8 cellular contexts compared by ENCODE assay signal in the genomic region with DNA sequence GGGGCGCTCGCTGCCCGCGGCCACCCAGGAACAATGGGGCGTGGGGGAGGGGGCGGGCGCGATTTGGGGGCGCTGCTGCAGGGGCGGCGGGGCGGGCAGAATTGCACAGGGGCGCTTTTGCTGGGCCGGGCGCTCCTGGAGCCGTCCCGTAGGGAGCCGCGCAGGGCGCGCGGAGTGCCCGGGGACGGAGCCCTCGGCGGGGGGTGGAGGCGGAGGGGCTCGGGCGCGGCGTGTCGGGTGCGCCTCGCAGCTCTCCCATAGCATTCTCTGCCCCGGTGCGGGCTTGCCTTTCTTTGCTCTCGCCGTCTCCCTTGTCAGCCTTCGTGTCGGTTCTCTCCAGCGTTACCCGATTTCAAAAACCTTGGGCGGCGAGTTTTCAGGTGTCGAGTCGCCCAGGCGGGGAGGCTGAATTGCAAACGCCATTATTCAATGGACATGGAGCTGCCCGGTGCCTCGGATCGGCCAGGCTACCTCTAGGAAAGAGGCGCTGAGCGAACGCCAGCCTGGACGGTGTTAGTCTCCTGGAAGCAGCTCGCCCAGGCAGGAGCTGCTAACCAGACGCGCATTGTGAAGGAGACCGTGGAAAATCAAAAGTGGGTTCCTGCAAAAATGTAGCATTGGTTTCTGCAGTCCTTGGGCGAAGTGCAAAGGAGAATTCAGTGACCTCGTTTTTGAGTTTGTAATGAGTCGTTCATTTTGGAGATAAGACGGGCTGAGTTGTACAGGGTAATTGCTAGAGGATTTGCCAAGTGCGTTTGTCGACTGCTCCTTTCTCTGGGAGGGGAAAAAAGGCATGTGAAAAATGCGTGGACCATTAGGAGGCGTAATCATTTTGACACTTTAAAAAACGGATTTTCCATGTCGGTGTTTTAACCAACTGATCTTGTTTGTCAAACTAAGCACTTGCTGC. TPM values are rescaled to one million over a fixed set of nuclear protein-coding genes. Genes with fewer than 3 reads are reported as not detected.
A peak's percentile ranks its signal among the peaks of the same experiment; 100 is the strongest.
DNase-seq lines count a peak whose midpoint lies in the region; ATAC-seq and TF ChIP-seq lines count a peak whose summit lies in the region.

No MANE protein-coding gene starts in this region.

- H3K4me1 ChIP-seq in Peyer's patch (peaks cover 0 to 16% (median 0%) of the 10 kb centered on the region in 4 donors), right cardiac atrium (ENCODE audit: control insufficient read depth, insufficient read depth, low read length) (no peaks in the 10 kb centered on the region), psoas muscle (no peaks in the 10 kb centered on the region)

- intact Hi-C loops in right cardiac atrium (cut with DNase I) (loop anchor here in 1 of 4 donors (5.0 kb wide), 1 partner anchor 126 kb away; no protein-coding TSS in a partner anchor), psoas muscle (cut with DNase I) (no loop called here)

- H3K9me3 ChIP-seq in Peyer's patch, result no peaks in the 10 kb centered on the region
- H3K9me3 ChIP-seq in right cardiac atrium (ENCODE audit: control insufficient read depth, low read length), result no peaks in the 10 kb centered on the region
- no peaks in the 10 kb centered on the region for H3K9me3 ChIP-seq in psoas muscle

- ATAC-seq in HG03095 (IDR thresholded peaks at IDR 0.05; ENCODE audit: unreplicated experiment), result peak; percentile 22
- ATAC-seq in right cardiac atrium, result peak; percentile 65 to 69
- ATAC-seq in psoas muscle, result peak in 1 of 4 donors; percentile 42

- H3K36me3 ChIP-seq in Peyer's patch (no peaks in the 10 kb centered on the region), psoas muscle (ENCODE audit: insufficient read depth in 1 of 2, low read depth in 1 of 2) (no peaks in the 10 kb centered on the region)

- DNase-seq in NCI-H187 (lab: John Stamatoyannopoulos, UW) (peak; percentile 44 to 45), NCI-H187 treated with DMSO at 0.1 percent for 48 hours (lab: John Stamatoyannopoulos, UW) (no peak), Peyer's patch (peak in 2 of 3 donors; percentile 53 to 66), amniotic epithelial cell (ENCODE audit: low read depth) (peak; percentile 71), right cardiac atrium (peak; percentile 30 to 65 (median 61)), psoas muscle (no peak), NK-92 (lab: John Stamatoyannopoulos, UW; ENCODE audit: unreplicated experiment) (no peak)

- TF ChIP-seq CTCF in Peyer's patch (IDR thresholded peaks at IDR 0.05), result peak in 1 of 6 experiments; percentile 14
- no peak for TF ChIP-seq CTCF in psoas muscle (IDR thresholded peaks at IDR 0.05)

- peak overlapping the region in 3 of 4 donors; percentile 72 to 99 (median 97) for H3K27ac ChIP-seq in Peyer's patch
- peak overlapping the region; percentile 77 for H3K27ac ChIP-seq in right cardiac atrium (ENCODE audit: low read length)
- H3K27ac ChIP-seq in psoas muscle, result no peak overlapping the region

- H3K4me3 ChIP-seq in Peyer's patch (peak overlapping the region; percentile 49 to 99 (median 76)), right cardiac atrium (ENCODE audit: low read length) (peak overlapping the region; percentile 93), psoas muscle (peak overlapping the region; percentile 71)

- H3K27me3 ChIP-seq in Peyer's patch (no peaks in the 10 kb centered on the region), right cardiac atrium (ENCODE audit: control insufficient read depth, insufficient read depth) (no peaks in the 10 kb centered on the region), psoas muscle (ENCODE audit: insufficient read depth in 3 of 3, low read length in 2 of 3) (peaks cover 7 to 57% (median 19%) of the 10 kb centered on the region in 3 donors)

- TF ChIP-seq POLR2A in Peyer's patch (IDR thresholded peaks at IDR 0.05), result no peak

- WGBS in right cardiac atrium, result 1% methylated on average over 69 of the region's 69 CpGs
- WGBS in psoas muscle, 3 donors, result 1% methylated on average over 38 to 69 of the region's 69 CpGs

RNA-seq across cellular contexts. Expression of a gene that starts 0.6 kb away (rescaled TPM):
- 100 to 1,000 TPM in 3 of 4 donors, 1 to 10 TPM in 1; 5.0 to 198 (median 106) TPM for total RNA-seq in Peyer's patch
- 10 to 100 TPM; 13.8 to 22.5 (median 19.9) TPM for total RNA-seq in right cardiac atrium
- 7.3 TPM for polyA plus RNA-seq in right cardiac atrium
- total RNA-seq in psoas muscle, result under 1 TPM; 0.02 to 0.62 (median 0.12) TPM
- under 1 TPM; 0.01 to 0.06 (median 0.04) TPM for polyA plus RNA-seq in psoas muscle

Comparison
In these comparisons a context has a peak if more than half of its experiments do, and no peak if none do; other contexts are left out.
1. DNase-seq: peak in NCI-H187 (2 of 2), Peyer's patch (2 of 3), amniotic epithelial cell (single experiment) and right cardiac atrium (3 of 3); none in NCI-H187 treated with DMSO at 0.1 percent for 48 hours (single experiment), psoas muscle (0 of 2) and NK-92 (single experiment).
2. Peak in every context shown above with its lines, with median percentiles within 50 percentile points of each other: H3K4me3 ChIP-seq.